ENCODE assay signal across 10 cellular contexts in genomic region chr20:364905-365794, GRCh38. TPM values are rescaled to one million over a fixed set of nuclear protein-coding genes. Genes with fewer than 3 reads are reported as not detected.
DNase-seq lines count a peak whose midpoint lies in the region; ATAC-seq, FAIRE-seq and TF ChIP-seq lines count a peak whose summit lies in the region.
"Had no signal": no experiment of that assay in that cellular context is flagged by ENCODE, and none has a peak within 500 bp of the region (broad histone marks: within the 10 kb centered on the region; RNA-seq: fewer than 3 reads in every experiment).

No MANE protein-coding gene starts in this region.

- H3K27me3 Mint-ChIP-seq in T-helper 17 cell, result peaks cover 2% of the 10 kb centered on the region
- peaks cover 18% of the 10 kb centered on the region for H3K27me3 Mint-ChIP-seq in stimulated activated memory B cell treated with anti-CD40 and anti-IgM and Interleukin-4, amounts not matched to agents 10 μg/mL and 1 μg/mL and 100 μg/mL, for 72 hours

- H3K9me3 ChIP-seq in T-helper 17 cell (ENCODE audit: control insufficient read depth, low read length, poor library complexity, severe bottlenecking), result no peaks in the 10 kb centered on the region

- TF ChIP-seq CTCF in AG10803 (conservative IDR thresholded peaks at IDR 0.05; ENCODE audit: low read length), result no peak
- no peak for TF ChIP-seq CTCF in fibroblast of pulmonary artery (IDR thresholded peaks at IDR 0.05; ENCODE audit: low read length, missing control alignments)

- H3K4me1 Mint-ChIP-seq in T-helper 17 cell, result peaks cover 30% of the 10 kb centered on the region
- peaks cover 35% of the 10 kb centered on the region for H3K4me1 Mint-ChIP-seq in stimulated activated memory B cell treated with anti-CD40 and anti-IgM and Interleukin-4, amounts not matched to agents 10 μg/mL and 1 μg/mL and 100 μg/mL, for 72 hours

- peak overlapping the region; percentile 53 for H3K4me3 Mint-ChIP-seq in T-helper 17 cell
- no peak overlapping the region for H3K4me3 Mint-ChIP-seq in stimulated activated memory B cell treated with anti-CD40 and anti-IgM and Interleukin-4, amounts not matched to agents 10 μg/mL and 1 μg/mL and 100 μg/mL, for 72 hours

- H3K9me3 Mint-ChIP-seq in stimulated activated memory B cell treated with anti-CD40 and anti-IgM and Interleukin-4, amounts not matched to agents 10 μg/mL and 1 μg/mL and 100 μg/mL, for 72 hours, result no peaks in the 10 kb centered on the region

- H3K4me3 ChIP-seq in AG10803 (ENCODE audit: low read length) (no peak overlapping the region), fibroblast of pulmonary artery (replicated peaks; ENCODE audit: low read depth, low read length) (no peak overlapping the region)
- H3K4me3 ChIP-seq: SK-N-MC, skin epidermis had no signal

- peaks cover 2% of the 10 kb centered on the region for H3K36me3 Mint-ChIP-seq in T-helper 17 cell (ENCODE audit: low read depth)
- no peaks in the 10 kb centered on the region for H3K36me3 Mint-ChIP-seq in stimulated activated memory B cell treated with anti-CD40 and anti-IgM and Interleukin-4, amounts not matched to agents 10 μg/mL and 1 μg/mL and 100 μg/mL, for 72 hours

- peak; percentile 32 for DNase-seq in AG10803 (ENCODE audit: low read depth)
- no peak for DNase-seq in GM12891 (ENCODE audit: insufficient read length, low spot score)
- DNase-seq in T-helper 17 cell, result no peak
- DNase-seq in fibroblast of pulmonary artery (ENCODE audit: low read depth), result peak; percentile 45
- DNase-seq in midbrain (lab: John Stamatoyannopoulos, UW), result no peak
- DNase-seq in urothelium cell line (ENCODE audit: low spot score), result no peak

- no peak for TF ChIP-seq POLR2A in GM12891 (IDR thresholded peaks at IDR 0.05; ENCODE audit: low read depth, low read length)

- peak overlapping the region; percentile 51 for H3K27ac Mint-ChIP-seq in T-helper 17 cell
- no peak overlapping the region for H3K27ac Mint-ChIP-seq in stimulated activated memory B cell treated with anti-CD40 and anti-IgM and Interleukin-4, amounts not matched to agents 10 μg/mL and 1 μg/mL and 100 μg/mL, for 72 hours

- ATAC-seq in T-helper 17 cell (no peak), GM21723 (IDR thresholded peaks at IDR 0.05; ENCODE audit: unreplicated experiment) (no peak)
- ATAC-seq in stimulated activated memory B cell treated with anti-CD40 and anti-IgM and Interleukin-4, amounts not matched to agents 10 μg/mL and 1 μg/mL and 100 μg/mL, for 72 hours, result no peak

- peak; percentile 31 for FAIRE-seq in GM12891 (lab: Jason Lieb, UNC)
- no peak for FAIRE-seq in urothelium cell line (lab: Jason Lieb, UNC)

TF ChIP-seq in GM12891, 5 proteins besides CTCF, POLR2A, EP300 and RAD21:
- no peak for TF ChIP-seq POU2F2 (IDR thresholded peaks at IDR 0.05; ENCODE audit: low read depth, low read length)
- no peak for TF ChIP-seq SPI1 (IDR thresholded peaks at IDR 0.05; ENCODE audit: low read depth, low read length)
- no peak for TF ChIP-seq POLR2AphosphoS5 (IDR thresholded peaks at IDR 0.05; ENCODE audit: low read depth, low read length)
- TF ChIP-seq TAF1 (IDR thresholded peaks at IDR 0.05; ENCODE audit: low read depth, low read length), result no peak
- no peak for TF ChIP-seq PAX5 (IDR thresholded peaks at IDR 0.05; ENCODE audit: insufficient read depth, low read length, severe bottlenecking)

RNA-seq across cellular contexts. Expression of gene TRIB3, which starts 15.4 kb away (rescaled TPM):
- 8.5 TPM for polyA plus RNA-seq in GM12891 (2012; ENCODE audit: low read depth, missing spikeins)
- 1 to 10 TPM; 1.8 to 3.3 TPM for total RNA-seq in T-helper 17 cell

RNA-seq across cellular contexts. Expression of gene NRSN2, which starts 18.2 kb away (rescaled TPM):
- 13.1 TPM for polyA plus RNA-seq in GM12891 (2012; ENCODE audit: low read depth, missing spikeins)
- under 1 TPM; 0.62 to 0.89 TPM for total RNA-seq in T-helper 17 cell

RNA-seq across cellular contexts. Expression of gene SOX12, which starts 39.8 kb away (rescaled TPM):
- 3.0 TPM for polyA plus RNA-seq in GM12891 (2012; ENCODE audit: low read depth, missing spikeins)
- 1 to 10 TPM; 5.2 to 8.3 TPM for total RNA-seq in T-helper 17 cell

RNA-seq across cellular contexts. Expression of gene RBCK1, which starts 42.9 kb away (rescaled TPM):
- 90.4 TPM for polyA plus RNA-seq in GM12891 (2012; ENCODE audit: low read depth, missing spikeins)
- total RNA-seq in T-helper 17 cell, result 10 to 100 TPM; 62.1 to 72.7 TPM

Comparison
In these comparisons a context has a peak if more than half of its experiments do, and no peak if none do; other contexts are left out.
1. DNase-seq: peak in AG10803 (single experiment) and fibroblast of pulmonary artery (single experiment); none in GM12891 (single experiment), T-helper 17 cell (0 of 3), midbrain (single experiment) and urothelium cell line (single experiment).